21 cellular contexts compared by ENCODE assay signal in genomic region chr4:155017426-155017825, GRCh38.
"Had no signal": no experiment of that assay in that cellular context is flagged by ENCODE, and none has a peak within 500 bp of the region (broad histone marks: within the 10 kb centered on the region; RNA-seq: fewer than 3 reads in every experiment).

No MANE protein-coding gene starts in this region.

- H3K27me3 ChIP-seq: esophagus muscularis mucosa, gastrocnemius medialis, left lung, neural progenitor cell, right lobe of liver, testis, tibial artery had no signal

- DNase-seq: dermis blood vessel endothelial cell; effector memory CD4-positive, alpha-beta T cell; gastrocnemius medialis; head of caudate nucleus; left cardiac atrium; left lung; mesenchymal stem cell; mucosa of descending colon; naive B cell; right lobe of liver; stimulated activated CD4-positive, alpha-beta T cell treated with anti-CD3 and anti-CD28 coated beads, Interleukin-2, amount 100 ng/mL, for 24 hours; stimulated activated CD4-positive, alpha-beta T cell treated with anti-CD3 and anti-CD28 coated beads, Interleukin-4, amount 100 ng/mL, for 24 hours; stimulated activated naive CD8-positive, alpha-beta T cell treated with anti-CD3 and anti-CD28 coated beads, Interleukin-15, Interleukin-2, amounts not matched to agents 100 U/mL and 50 U/mL, for 24 hours; substantia nigra; testis; tibial artery had no signal

- H3K4me1 ChIP-seq: esophagus muscularis mucosa, gastrocnemius medialis, left lung, neural progenitor cell, parathyroid adenoma, right lobe of liver, testis, tibial artery had no signal

- H3K9ac ChIP-seq: neural progenitor cell, parathyroid adenoma had no signal

- H3K36me3 ChIP-seq: esophagus muscularis mucosa, gastrocnemius medialis, left lung, neural progenitor cell, right lobe of liver, tibial artery had no signal

- H3K4me3 ChIP-seq: coronary artery, esophagus muscularis mucosa, gastrocnemius medialis, left lung, mucosa of descending colon, neural progenitor cell, right lobe of liver, testis, tibial artery had no signal

- H3K9me3 ChIP-seq: gastrocnemius medialis, mucosa of descending colon, right lobe of liver, testis had no signal

- ATAC-seq: gastrocnemius medialis; left cardiac atrium; left lung; mucosa of descending colon; right lobe of liver; stimulated activated memory B cell treated with anti-CD40 and anti-IgM and Interleukin-4, amounts not matched to agents 10 μg/mL and 1 μg/mL and 100 μg/mL, for 72 hours; stimulated activated naive CD8-positive, alpha-beta T cell treated with anti-CD3 and anti-CD28 coated beads, Interleukin-15, Interleukin-2, amounts not matched to agents 100 U/mL and 50 U/mL, for 24 hours had no signal
